ENCODE assay signal across 21 cellular contexts in genomic region chr7:26208040-26208439, GRCh38.
"Had no signal": no experiment of that assay in that cellular context is flagged by ENCODE, and none has a peak within 500 bp of the region (broad histone marks: within the 10 kb centered on the region; RNA-seq: fewer than 3 reads in every experiment).

No MANE protein-coding gene starts in this region.

- H3K27me3 ChIP-seq: body of pancreas, foreskin keratinocyte, neutrophil, ovary, spleen, thyroid gland, upper lobe of right lung had no signal

- H3K27me3 Mint-ChIP-seq: activated CD4-positive, alpha-beta memory T cell treated with anti-CD3 and anti-CD28 coated beads, Interleukin-2, amount 10 ng/mL, durations not matched to agents 7 days and 5 days; activated CD4-positive, alpha-beta T cell treated with anti-CD3 and anti-CD28 coated beads, Interleukin-2, amount 10 ng/mL, durations not matched to agents 24 days and 14 days; T-helper 17 cell had no signal

- DNase-seq: activated CD4-positive, alpha-beta memory T cell treated with anti-CD3 and anti-CD28 coated beads, Interleukin-2, amount 10 ng/mL, durations not matched to agents 7 days and 5 days; activated CD4-positive, alpha-beta T cell treated with anti-CD3 and anti-CD28 coated beads, Interleukin-2, amount 10 ng/mL, durations not matched to agents 24 days and 14 days; activated CD4-positive, CD25-positive, alpha-beta regulatory T cell; activated naive CD4-positive, alpha-beta T cell treated with anti-CD3 and anti-CD28 coated beads for 36 hours; anterior cingulate cortex; body of pancreas; effector memory CD4-positive, alpha-beta T cell; foreskin keratinocyte; immature natural killer cell; left ventricle myocardium inferior; natural killer cell; ovary; spleen; stimulated activated CD4-positive, alpha-beta T cell treated with anti-CD3 and anti-CD28 coated beads, Interleukin-4, amount 100 ng/mL, for 1 hour; stimulated activated naive CD4-positive, alpha-beta T cell treated with Interleukin-2 at 50 U/mL for 16 hours; substantia nigra; T-helper 17 cell; thyroid gland; upper lobe of right lung had no signal

- H3K9me3 ChIP-seq: body of pancreas, left ventricle myocardium inferior, neutrophil, ovary, prostate gland, spleen, thyroid gland, upper lobe of right lung had no signal

- H3K4me3 ChIP-seq: body of pancreas, left ventricle myocardium inferior, ovary, prostate gland, spleen, thyroid gland, upper lobe of right lung had no signal

- H3K9me3 Mint-ChIP-seq: activated CD4-positive, alpha-beta memory T cell treated with anti-CD3 and anti-CD28 coated beads, Interleukin-2, amount 10 ng/mL, durations not matched to agents 7 days and 5 days; activated CD4-positive, alpha-beta T cell treated with anti-CD3 and anti-CD28 coated beads, Interleukin-2, amount 10 ng/mL, durations not matched to agents 24 days and 14 days; activated naive CD4-positive, alpha-beta T cell treated with anti-CD3 and anti-CD28 coated beads for 36 hours; immature natural killer cell; natural killer cell had no signal

- H3K4me3 Mint-ChIP-seq: activated CD4-positive, alpha-beta memory T cell treated with anti-CD3 and anti-CD28 coated beads, Interleukin-2, amount 10 ng/mL, durations not matched to agents 7 days and 5 days; activated CD4-positive, alpha-beta T cell treated with anti-CD3 and anti-CD28 coated beads, Interleukin-2, amount 10 ng/mL, durations not matched to agents 24 days and 14 days; activated naive CD4-positive, alpha-beta T cell treated with anti-CD3 and anti-CD28 coated beads for 36 hours; immature natural killer cell; natural killer cell; T-helper 17 cell had no signal

- H3K27ac ChIP-seq: body of pancreas, foreskin keratinocyte, left ventricle myocardium inferior, neutrophil, ovary, prostate gland, spleen, thyroid gland, upper lobe of right lung had no signal

- H3K4me1 ChIP-seq: foreskin keratinocyte had no signal

- ATAC-seq: body of pancreas, foreskin keratinocyte, natural killer cell, T-helper 17 cell, upper lobe of right lung had no signal

- H3K27ac Mint-ChIP-seq: activated CD4-positive, alpha-beta memory T cell treated with anti-CD3 and anti-CD28 coated beads, Interleukin-2, amount 10 ng/mL, durations not matched to agents 7 days and 5 days; activated CD4-positive, alpha-beta T cell treated with anti-CD3 and anti-CD28 coated beads, Interleukin-2, amount 10 ng/mL, durations not matched to agents 24 days and 14 days; T-helper 17 cell had no signal

- H3K36me3 ChIP-seq: ovary, prostate gland had no signal
